16 cellular contexts compared by ENCODE assay signal in genomic region chr2:26522325-26523120, GRCh38. TPM values are rescaled to one million over a fixed set of nuclear protein-coding genes. Genes with fewer than 3 reads are reported as not detected.
"Had no signal": no experiment of that assay in that cellular context is flagged by ENCODE, and none has a peak within 500 bp of the region (broad histone marks: within the 10 kb centered on the region; RNA-seq: fewer than 3 reads in every experiment).

No MANE protein-coding gene starts in this region.

- H3K36me3 ChIP-seq: brain microvascular endothelial cell, neural progenitor cell, pancreas had no signal

- H3K4me1 ChIP-seq: pancreas had no signal

- H3K4me3 ChIP-seq: neural progenitor cell, pancreas had no signal

- ATAC-seq: left ventricle myocardium superior, T-helper 17 cell had no signal

- H3K27me3 ChIP-seq: neural progenitor cell, pancreas had no signal

- H3K9me3 ChIP-seq: pancreas had no signal

- H3K4me2 ChIP-seq: neural progenitor cell had no signal

- H3K9ac ChIP-seq: neural progenitor cell had no signal

- DNase-seq: activated CD4-positive, alpha-beta T cell treated with anti-CD3 and anti-CD28 coated beads for 1 hour; activated CD8-positive, alpha-beta memory T cell treated with anti-CD3 and anti-CD28 coated beads for 24 hours; activated CD8-positive, alpha-beta memory T cell treated with anti-CD3 and anti-CD28 coated beads, Interleukin-2, amount 50 U/mL, for 48 hours; activated naive CD8-positive, alpha-beta T cell treated with anti-CD3 and anti-CD28 coated beads, Interleukin-2, amount 10 ng/mL, durations not matched to agents 7 days and 5 days; brain microvascular endothelial cell; cortex of kidney; effector CD4-positive, alpha-beta T cell; immature natural killer cell; left ventricle myocardium superior; naive B cell; pancreas; stimulated activated CD4-positive, alpha-beta T cell treated with anti-CD3 and anti-CD28 coated beads, Interleukin-2, amount 100 ng/mL, for 48 hours; T-helper 17 cell; trophoblast cell had no signal

- H3K27ac ChIP-seq: brain microvascular endothelial cell, neural progenitor cell, pancreas, VCaP had no signal

RNA-seq across cellular contexts. Expression of gene OTOF, which starts 44.6 kb away (rescaled TPM):
- total RNA-seq: left ventricle myocardium superior had no signal
